In the genomic region with DNA sequence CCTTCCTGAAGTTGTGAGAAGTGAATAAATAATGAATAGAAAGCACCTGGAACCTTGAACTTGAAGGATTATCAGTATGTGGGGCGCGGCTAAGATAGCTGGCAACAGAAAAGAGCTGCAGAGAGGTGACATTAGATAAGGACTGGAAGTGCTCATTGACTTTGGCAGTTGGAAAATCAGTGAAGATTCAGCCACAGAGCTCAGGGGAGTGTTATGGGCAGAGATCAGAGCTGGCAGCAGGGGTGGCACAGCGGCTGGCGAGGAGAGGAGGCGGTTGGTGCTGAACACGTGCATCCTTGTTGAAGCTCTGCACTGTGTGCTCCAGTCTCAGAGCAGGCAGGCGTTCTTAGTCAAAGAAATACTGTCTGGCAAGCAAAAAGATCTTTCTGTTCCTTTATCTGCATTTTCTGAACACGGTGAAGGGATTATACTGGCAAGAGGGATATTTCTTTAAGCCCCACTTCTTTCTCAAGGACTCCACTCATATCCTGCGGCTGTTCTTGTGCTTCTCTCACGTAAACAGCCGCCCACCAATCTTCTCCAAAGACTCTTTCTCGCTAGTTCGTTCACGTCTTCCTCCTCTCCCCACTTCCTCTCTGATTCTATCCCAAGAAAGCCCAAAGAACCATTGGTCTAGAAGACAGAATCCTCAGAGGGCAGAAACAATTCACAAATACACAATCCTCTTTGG, we compare ENCODE assay signal across 1 cellular context.
A peak's percentile ranks its signal among the peaks of the same experiment; 100 is the strongest.
TF ChIP-seq lines count a peak whose summit lies in the region.

No MANE protein-coding gene starts in this region.

TF ChIP-seq in K562, 482 proteins besides CTCF, POLR2A, EP300 and RAD21 (continued from another document):
- TF ChIP-seq CBFA2T3 (IDR thresholded peaks at IDR 0.05) = peak; percentile 51; the same call in 1 of the 2 replicates
- TF ChIP-seq, protein P1, sequence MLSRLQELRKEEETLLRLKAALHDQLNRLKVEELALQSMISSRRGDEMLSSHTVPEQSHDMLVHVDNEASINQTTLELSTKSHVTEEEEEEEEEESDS (CRISPR knock-in tag; IDR thresholded peaks at IDR 0.05) = no peak
- TF ChIP-seq JUND (IDR thresholded peaks at IDR 0.05; ENCODE audit: borderline replicate concordance, low read depth, low read length) = no peak
- no peak for TF ChIP-seq JUND (tag; IDR thresholded peaks at IDR 0.05; ENCODE audit: borderline replicate concordance, low read depth, low read length)
- TF ChIP-seq SRSF7 (optimal IDR thresholded peaks at IDR 0.05; ENCODE audit: low read depth, low read length) = no peak
- no peak for TF ChIP-seq SRSF1 (IDR thresholded peaks at IDR 0.05; ENCODE audit: low read depth, low read length)
- no peak for TF ChIP-seq E2F3 (CRISPR knock-in tag; IDR thresholded peaks at IDR 0.05)
- no peak for TF ChIP-seq NRF1 (conservative IDR thresholded peaks at IDR 0.05 in 1 of 2, IDR thresholded peaks at IDR 0.05 in 1 of 2)
- TF ChIP-seq ZFP1 (CRISPR knock-in tag; IDR thresholded peaks at IDR 0.05) = peak; percentile 94
- no peak for TF ChIP-seq ZBTB7A (IDR thresholded peaks at IDR 0.05; ENCODE audit: borderline replicate concordance, control insufficient read depth, low read depth, low read length)
- TF ChIP-seq CBFA2T2 (conservative IDR thresholded peaks at IDR 0.05) = 0 out of 2 replicates have a peak, but pooled peaks have one; percentile 8
